32 cellular contexts compared by ENCODE assay signal in the genomic region with DNA sequence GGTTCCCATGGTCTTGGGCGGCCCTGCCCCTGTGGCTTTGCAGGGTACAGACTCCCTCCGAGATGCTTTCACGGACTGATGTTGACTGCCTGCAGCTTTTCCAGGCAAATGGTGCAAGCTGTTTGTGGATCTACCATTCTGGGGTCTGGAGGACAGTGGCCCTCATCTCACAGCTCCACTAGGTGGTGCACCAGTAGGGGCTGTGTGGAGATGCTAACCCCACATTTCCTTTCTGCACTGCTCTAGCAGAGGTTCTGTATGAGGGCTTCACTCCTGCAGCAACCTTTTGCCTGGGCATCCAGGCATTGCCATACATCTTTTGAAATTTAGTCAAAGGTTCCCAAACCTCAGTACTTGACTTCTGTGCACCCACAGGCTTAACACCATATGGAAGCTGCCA.
"Had no signal": no experiment of that assay in that cellular context is flagged by ENCODE, and none has a peak within 500 bp of the region (broad histone marks: within the 10 kb centered on the region; RNA-seq: fewer than 3 reads in every experiment).

No MANE protein-coding gene starts in this region.

- H3K36me3 Mint-ChIP-seq: activated naive CD8-positive, alpha-beta T cell; immature natural killer cell; memory B cell; stimulated activated effector memory CD8-positive, alpha-beta T cell treated with anti-CD3 and anti-CD28 coated beads, Interleukin-12 subunit alpha, Interleukin-12 subunit beta, amount 100 ng/mL, for 72 hours had no signal

- H3K27me3 ChIP-seq: gastroesophageal sphincter, pancreas, thyroid gland, upper lobe of right lung had no signal

- ATAC-seq: activated CD4-positive, CD25-positive, alpha-beta regulatory T cell treated with anti-CD3 and anti-CD28 coated beads, Interleukin-2, amount 50 U/mL, for 24 hours; gastroesophageal sphincter; naive thymus-derived CD8-positive, alpha-beta T cell; pancreas; sciatic nerve; stimulated activated effector memory CD8-positive, alpha-beta T cell treated with anti-CD3 and anti-CD28 coated beads, Interleukin-12 subunit alpha, Interleukin-12 subunit beta, amount 100 ng/mL, for 72 hours; upper lobe of right lung had no signal

- H3K27me3 Mint-ChIP-seq: activated naive CD8-positive, alpha-beta T cell; central memory CD8-positive, alpha-beta T cell; dendritic cell treated with granulocyte-macrophage colony-stimulating factor and Interleukin-4, amounts not matched to agents 40 ng/mL and 50 ng/mL, for 4 days; memory B cell; naive thymus-derived CD8-positive, alpha-beta T cell; stimulated activated naive CD8-positive, alpha-beta T cell treated with anti-CD3 and anti-CD28 coated beads, Interleukin-15, Interleukin-2, amounts not matched to agents 100 ng/mL and 50 ng/mL, for 24 hours had no signal

- H3K36me3 ChIP-seq: gastroesophageal sphincter, pancreas, prostate gland, thyroid gland, upper lobe of right lung had no signal

- DNase-seq: activated CD4-positive, alpha-beta T cell treated with anti-CD3 and anti-CD28 coated beads for 48 hours; activated CD4-positive, alpha-beta T cell treated with anti-CD3 and anti-CD28 coated beads, Interleukin-2, amount 50 U/mL, for 48 hours; activated CD8-positive, alpha-beta memory T cell treated with anti-CD3 and anti-CD28 coated beads for 24 hours; activated effector memory CD4-positive, alpha-beta T cell treated with Interleukin-2 at 50 U/mL for 16 hours; activated naive CD4-positive, alpha-beta T cell treated with Interleukin-2 at 50 U/mL for 16 hours; anterior cingulate cortex; head of caudate nucleus; hippocampal formation; immature natural killer cell; naive thymus-derived CD8-positive, alpha-beta T cell; nucleus accumbens; retina; stimulated activated CD4-positive, alpha-beta T cell treated with anti-CD3 and anti-CD28 coated beads, Interleukin-12 subunit alpha, Interleukin-12 subunit beta, amount 100 ng/mL, for 4 hours; stimulated activated CD4-positive, alpha-beta T cell treated with anti-CD3 and anti-CD28 coated beads, Interleukin-4, amount 100 ng/mL, for 24 hours; substantia nigra; thyroid gland; upper lobe of right lung had no signal

- H3K9me3 Mint-ChIP-seq: stimulated activated naive CD8-positive, alpha-beta T cell treated with anti-CD3 and anti-CD28 coated beads, Interleukin-15, Interleukin-2, amounts not matched to agents 100 ng/mL and 50 ng/mL, for 24 hours had no signal

- H3K4me1 Mint-ChIP-seq: central memory CD8-positive, alpha-beta T cell; immature natural killer cell; memory B cell; naive thymus-derived CD8-positive, alpha-beta T cell; neural crest cell; stimulated activated effector memory CD8-positive, alpha-beta T cell treated with anti-CD3 and anti-CD28 coated beads, Interleukin-12 subunit alpha, Interleukin-12 subunit beta, amount 100 ng/mL, for 72 hours had no signal

- H3K27ac Mint-ChIP-seq: activated naive CD8-positive, alpha-beta T cell; dendritic cell treated with granulocyte-macrophage colony-stimulating factor and Interleukin-4, amounts not matched to agents 40 ng/mL and 50 ng/mL, for 4 days; immature natural killer cell; memory B cell; naive thymus-derived CD8-positive, alpha-beta T cell; stimulated activated effector memory CD8-positive, alpha-beta T cell treated with anti-CD3 and anti-CD28 coated beads, Interleukin-12 subunit alpha, Interleukin-12 subunit beta, amount 100 ng/mL, for 72 hours; stimulated activated naive CD8-positive, alpha-beta T cell treated with anti-CD3 and anti-CD28 coated beads, Interleukin-15, Interleukin-2, amounts not matched to agents 100 ng/mL and 50 ng/mL, for 24 hours; T-helper 2 cell treated with Interferon-gamma antibody and Interleukin-4, amounts not matched to agents 5 μg/mL and 100 μg/mL, for 36 hours had no signal

- H3K4me1 ChIP-seq: gastroesophageal sphincter, pancreas, prostate gland, thyroid gland, upper lobe of right lung had no signal

- H3K27ac ChIP-seq: epithelial cell of prostate, gastroesophageal sphincter, pancreas, prostate gland, skin epidermis, thyroid gland, upper lobe of right lung had no signal

- H3K4me3 Mint-ChIP-seq: activated naive CD8-positive, alpha-beta T cell; central memory CD8-positive, alpha-beta T cell; dendritic cell treated with granulocyte-macrophage colony-stimulating factor and Interleukin-4, amounts not matched to agents 40 ng/mL and 50 ng/mL, for 4 days; immature natural killer cell; memory B cell; naive thymus-derived CD8-positive, alpha-beta T cell; neural crest cell; stimulated activated effector memory CD8-positive, alpha-beta T cell treated with anti-CD3 and anti-CD28 coated beads, Interleukin-12 subunit alpha, Interleukin-12 subunit beta, amount 100 ng/mL, for 72 hours; stimulated activated naive CD8-positive, alpha-beta T cell treated with anti-CD3 and anti-CD28 coated beads, Interleukin-15, Interleukin-2, amounts not matched to agents 100 ng/mL and 50 ng/mL, for 24 hours; T-helper 2 cell treated with Interferon-gamma antibody and Interleukin-4, amounts not matched to agents 5 μg/mL and 100 μg/mL, for 36 hours had no signal

- H3K4me3 ChIP-seq: gastroesophageal sphincter, pancreas, prostate gland, skin epidermis, thyroid gland, upper lobe of right lung had no signal

- H3K9me3 ChIP-seq: gastroesophageal sphincter, pancreas, prostate gland, thyroid gland, upper lobe of right lung had no signal
